In the genomic region with DNA sequence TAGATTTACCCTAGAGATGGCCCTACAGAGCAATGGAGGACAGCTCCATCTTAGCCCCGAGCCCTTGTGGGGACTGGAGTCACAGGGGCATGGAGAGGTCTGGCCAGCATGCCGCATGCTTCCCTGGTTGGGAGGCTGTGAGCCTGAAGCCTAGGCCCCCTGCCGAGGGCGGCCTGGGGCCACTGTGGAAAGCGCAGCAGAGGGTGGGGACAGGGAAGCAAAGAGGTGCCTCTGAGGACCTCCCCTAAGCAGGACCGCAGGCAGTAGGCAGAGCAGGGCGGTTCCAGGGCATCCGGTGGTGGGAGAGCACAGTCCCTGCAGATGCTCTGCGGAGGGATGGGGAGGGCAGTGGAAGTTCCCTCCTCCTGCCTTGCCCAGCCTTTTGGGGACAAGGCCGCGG, we compare ENCODE assay signal across 25 cellular contexts. TPM values are rescaled to one million over a fixed set of nuclear protein-coding genes. Genes with fewer than 3 reads are reported as not detected.
DNase-seq lines count a peak whose midpoint lies in the region; ATAC-seq and TF ChIP-seq lines count a peak whose summit lies in the region.
"Had no signal": no experiment of that assay in that cellular context is flagged by ENCODE, and none has a peak within 500 bp of the region (broad histone marks: within the 10 kb centered on the region; RNA-seq: fewer than 3 reads in every experiment).

No MANE protein-coding gene starts in this region.

- H3K9ac ChIP-seq in duodenal mucosa (ENCODE audit: low read depth in 1 of 2, low read length in 2 of 2) (peak overlapping the region; percentile 34 to 92), colonic mucosa (ENCODE audit: low read depth in 2 of 2, low read length in 2 of 2) (no peak overlapping the region)
- H3K9ac ChIP-seq: KMS-11 had no signal

- H3K4me1 ChIP-seq in duodenal mucosa (ENCODE audit: control insufficient read depth in 1 of 2, insufficient read depth in 2 of 2, low read length in 2 of 2) (peaks cover 36 to 40% of the 10 kb centered on the region in 2 donors), tibial artery (peaks cover 8 to 85% (median 81%) of the 10 kb centered on the region in 4 donors), colonic mucosa (peaks cover 8% of the 10 kb centered on the region)
- H3K4me1 ChIP-seq: right lobe of liver had no signal

- H3K27ac ChIP-seq in duodenal mucosa (ENCODE audit: low read depth, low read length) = no peak overlapping the region
- peak overlapping the region; percentile 88 to 89 for H3K27ac ChIP-seq in tibial artery
- H3K27ac ChIP-seq in colonic mucosa = no peak overlapping the region
- H3K27ac ChIP-seq: KMS-11, right lobe of liver had no signal

- peaks cover 9% of the 10 kb centered on the region for H3K36me3 Mint-ChIP-seq in T-helper 17 cell (ENCODE audit: low read depth)
- H3K36me3 Mint-ChIP-seq in naive thymus-derived CD8-positive, alpha-beta T cell = no peaks in the 10 kb centered on the region
- H3K36me3 Mint-ChIP-seq: CD8-positive, alpha-beta T cell; naive thymus-derived CD4-positive, alpha-beta T cell had no signal

- ATAC-seq in T-helper 17 cell = no peak
- no peak for ATAC-seq in naive thymus-derived CD8-positive, alpha-beta T cell
- no peak for ATAC-seq in HG02610 (IDR thresholded peaks at IDR 0.05; ENCODE audit: unreplicated experiment)
- no peak for ATAC-seq in GM18867 (IDR thresholded peaks at IDR 0.05; ENCODE audit: unreplicated experiment)
- ATAC-seq: foreskin keratinocyte; naive thymus-derived CD4-positive, alpha-beta T cell had no signal

- H3K4me3 ChIP-seq in duodenal mucosa (ENCODE audit: low read depth in 1 of 2, low read length in 2 of 2) (peak overlapping the region; percentile 67 to 79), tibial artery (peak overlapping the region in 1 of 2 donors; percentile 7), colonic mucosa (no peak overlapping the region)
- H3K4me3 ChIP-seq: pancreas had no signal

- no peak overlapping the region for H3K27ac Mint-ChIP-seq in T-helper 17 cell
- H3K27ac Mint-ChIP-seq in naive thymus-derived CD8-positive, alpha-beta T cell = no peak overlapping the region
- H3K27ac Mint-ChIP-seq: CD8-positive, alpha-beta T cell; HFFc6; memory B cell had no signal

- H3K9me3 Mint-ChIP-seq in naive thymus-derived CD8-positive, alpha-beta T cell = no peaks in the 10 kb centered on the region
- H3K9me3 Mint-ChIP-seq: CD8-positive, alpha-beta T cell; HFFc6; memory B cell; naive thymus-derived CD4-positive, alpha-beta T cell had no signal

- H3K27me3 ChIP-seq in duodenal mucosa (ENCODE audit: control insufficient read depth in 1 of 2, insufficient read depth in 2 of 2, low read length in 2 of 2) (no peaks in the 10 kb centered on the region), tibial artery (no peaks in the 10 kb centered on the region), colonic mucosa (no peaks in the 10 kb centered on the region)
- H3K27me3 ChIP-seq: foreskin keratinocyte, pancreas, right lobe of liver had no signal

- peaks cover 15% of the 10 kb centered on the region for H3K4me1 Mint-ChIP-seq in T-helper 17 cell
- peaks cover 9 to 15% (median 14%) of the 10 kb centered on the region in 4 donors for H3K4me1 Mint-ChIP-seq in naive thymus-derived CD8-positive, alpha-beta T cell

- POLR2A ChIA-PET in naive thymus-derived CD8-positive, alpha-beta T cell (lab: Charles Lee) = no interaction called here

- TF ChIP-seq CTCF in tibial artery (IDR thresholded peaks at IDR 0.05) (no peak), colonic mucosa (IDR thresholded peaks at IDR 0.05) (no peak)

- intact Hi-C loops in tibial artery (cut with DNase I; ENCODE audit: low total_unique reads) (loop anchor here (2.0 to 5.0 kb wide), 2 partner anchors 30 to 46 kb away; no protein-coding TSS in a partner anchor), colonic mucosa (cut with DNase I) (no loop called here)

- no peaks in the 10 kb centered on the region for H3K36me3 ChIP-seq in duodenal mucosa (ENCODE audit: control insufficient read depth in 1 of 2, insufficient read depth in 2 of 2, low read length in 2 of 2)
- peaks cover 0 to 29% (median 0%) of the 10 kb centered on the region in 3 donors for H3K36me3 ChIP-seq in tibial artery
- no peaks in the 10 kb centered on the region for H3K36me3 ChIP-seq in colonic mucosa
- H3K36me3 ChIP-seq: pancreas, right lobe of liver had no signal

- H3K27me3 Mint-ChIP-seq in T-helper 17 cell = peaks cover 60% of the 10 kb centered on the region
- H3K27me3 Mint-ChIP-seq in naive thymus-derived CD8-positive, alpha-beta T cell = peaks cover 0 to 20% (median 9%) of the 10 kb centered on the region in 5 donors

- peak overlapping the region; percentile 19 for H3K4me3 Mint-ChIP-seq in T-helper 17 cell
- peak overlapping the region in 6 of 10 donors; percentile 1 to 73 (median 44) for H3K4me3 Mint-ChIP-seq in naive thymus-derived CD8-positive, alpha-beta T cell
- H3K4me3 Mint-ChIP-seq: activated CD8-positive, alpha-beta T cell treated with anti-CD3 and anti-CD28 coated beads, Interleukin-2, amount 10 ng/mL, durations not matched to agents 7 days and 5 days; HFFc6; memory B cell had no signal

- H3K9me3 ChIP-seq in T-helper 17 cell (ENCODE audit: control insufficient read depth, low read length, poor library complexity, severe bottlenecking) = no peaks in the 10 kb centered on the region
- no peaks in the 10 kb centered on the region for H3K9me3 ChIP-seq in duodenal mucosa (ENCODE audit: control insufficient read depth in 1 of 2, low read length in 2 of 2)
- H3K9me3 ChIP-seq in tibial artery = no peaks in the 10 kb centered on the region
- H3K9me3 ChIP-seq in colonic mucosa = no peaks in the 10 kb centered on the region
- H3K9me3 ChIP-seq: pancreas, right lobe of liver had no signal

- DNase-seq in T-helper 17 cell = no peak
- DNase-seq in naive thymus-derived CD8-positive, alpha-beta T cell = no peak
- DNase-seq in tibial artery = no peak
- DNase-seq in colonic mucosa = no peak
- DNase-seq: activated CD4-positive, alpha-beta T cell treated with anti-CD3 and anti-CD28 coated beads for 1 hour; activated CD8-positive, alpha-beta T cell treated with anti-CD3 and anti-CD28 coated beads, Interleukin-2, amount 10 ng/mL, durations not matched to agents 7 days and 5 days; CD8-positive, alpha-beta T cell; dermis blood vessel endothelial cell; foreskin keratinocyte; GF-D8; HFFc6; kidney; naive thymus-derived CD4-positive, alpha-beta T cell; NCI-H1694 treated with DMSO at 0.1 percent for 48 hours; NCI-H2171 treated with DMSO at 0.1 percent for 48 hours; NCI-H526 treated with DMSO at 0.1 percent for 48 hours; pancreas; right lobe of liver; SHP77 had no signal

RNA-seq across cellular contexts. Expression of gene PEF1, which starts 26.5 kb away (rescaled TPM):
- total RNA-seq in T-helper 17 cell (10 to 100 TPM; 44.0 to 47.6 TPM), colonic mucosa (10 to 100 TPM; 57.5 to 67.8 TPM)
- total RNA-seq in naive thymus-derived CD8-positive, alpha-beta T cell = 10 to 100 TPM; 35.3 to 36.3 TPM
- 10 to 100 TPM; 60.6 to 87.3 (median 77.8) TPM for polyA plus RNA-seq in naive thymus-derived CD8-positive, alpha-beta T cell

RNA-seq across cellular contexts. Expression of gene COL16A1, which starts 32.7 kb away (rescaled TPM):
- total RNA-seq in T-helper 17 cell = not detected
- not detected for total RNA-seq in naive thymus-derived CD8-positive, alpha-beta T cell
- under 1 TPM in 1 of 3 donors, not detected in 2; 0.20 TPM for polyA plus RNA-seq in naive thymus-derived CD8-positive, alpha-beta T cell
- total RNA-seq in colonic mucosa = 10 to 100 TPM in 1 of 2 donors, 1 to 10 TPM in 1; 9.0 to 15.4 TPM
- total RNA-seq: activated CD8-positive, alpha-beta T cell treated with anti-CD3 and anti-CD28 coated beads, Interleukin-2, amount 10 ng/mL, durations not matched to agents 7 days and 5 days had no signal

RNA-seq across cellular contexts. Expression of gene HCRTR1, which starts 53.7 kb away (rescaled TPM):
- total RNA-seq in T-helper 17 cell (not detected), colonic mucosa (not detected)
- not detected for total RNA-seq in naive thymus-derived CD8-positive, alpha-beta T cell
- not detected for polyA plus RNA-seq in naive thymus-derived CD8-positive, alpha-beta T cell
- total RNA-seq: activated CD8-positive, alpha-beta T cell treated with anti-CD3 and anti-CD28 coated beads, Interleukin-2, amount 10 ng/mL, durations not matched to agents 7 days and 5 days; CD8-positive, alpha-beta T cell; epithelial cell of proximal tubule; foreskin keratinocyte; HFFc6; naive thymus-derived CD4-positive, alpha-beta T cell; right lobe of liver had no signal
- polyA plus RNA-seq: foreskin keratinocyte; naive thymus-derived CD4-positive, alpha-beta T cell had no signal

Comparison
In these comparisons a context has a peak if more than half of its experiments do, and no peak if none do; other contexts are left out.
1. H3K27ac ChIP-seq: peak in tibial artery (2 of 2); none in duodenal mucosa (single experiment) and colonic mucosa (single experiment).
2. H3K9ac ChIP-seq: peak in duodenal mucosa (2 of 2); none in colonic mucosa (0 of 2).
3. RNA of gene COL16A1, which starts 32.7 kb away (total RNA-seq): 9.0 to 15.4 TPM in colonic mucosa; not detected in naive thymus-derived CD8-positive, alpha-beta T cell and not detected in T-helper 17 cell; every median in the first group is over 4 times any median in the second.